Comparison of ENCODE assay signal across 8 cellular contexts in genomic region chr7:129829677-129830631, GRCh38.
DNase-seq lines count a peak whose midpoint lies in the region; ATAC-seq and TF ChIP-seq lines count a peak whose summit lies in the region.

No MANE protein-coding gene starts in this region.

- H3K9ac ChIP-seq in endodermal cell (ENCODE audit: extremely low read depth, low read length, poor library complexity, severe bottlenecking) (peak overlapping the region; percentile 65), mesendoderm (ENCODE audit: low read length) (peak overlapping the region; percentile 64)

- ATAC-seq in HG02610 (IDR thresholded peaks at IDR 0.05; ENCODE audit: unreplicated experiment) (peak; percentile 36), GM21528 (IDR thresholded peaks at IDR 0.05; ENCODE audit: low FRiP score, unreplicated experiment) (no peak)
- ATAC-seq in activated CD8-positive, alpha-beta T cell treated with anti-CD3 and anti-CD28 coated beads, Interleukin-2, amount 10 ng/mL, durations not matched to agents 7 days and 5 days, result no peak

- CTCF ChIA-PET in activated CD8-positive, alpha-beta T cell treated with anti-CD3 and anti-CD28 coated beads, Interleukin-2, amount 10 ng/mL, durations not matched to agents 7 days and 5 days (lab: Charles Lee), result interaction anchor here (0.6 to 3.7 kb wide), 38 partner anchors 8 to 529 kb away, joined by 3 to 61 read pairs (median 4); no protein-coding TSS in a partner anchor

- H3K4me3 ChIP-seq in BE2C (ENCODE audit: low read depth, low read length) (peak overlapping the region; percentile 19), endodermal cell (ENCODE audit: low read length) (peak overlapping the region; percentile 39), mesendoderm (ENCODE audit: low read length) (no peak overlapping the region)

- H3K4ac ChIP-seq in mesendoderm (ENCODE audit: low read depth, low read length), result no peak overlapping the region

- H2BK120ac ChIP-seq in mesendoderm (ENCODE audit: low read depth, low read length), result no peak overlapping the region

- H3K27ac Mint-ChIP-seq in activated CD8-positive, alpha-beta T cell treated with anti-CD3 and anti-CD28 coated beads, Interleukin-2, amount 10 ng/mL, durations not matched to agents 7 days and 5 days, result no peak overlapping the region
- H3K27ac Mint-ChIP-seq in endodermal cell, result peak overlapping the region; percentile 92

- H3K27ac ChIP-seq in endodermal cell (ENCODE audit: low read depth, low read length), result peak overlapping the region; percentile 84
- H3K27ac ChIP-seq in mesendoderm (ENCODE audit: low read depth, low read length), result no peak overlapping the region

- peak overlapping the region; percentile 21 for H3K18ac ChIP-seq in mesendoderm (ENCODE audit: low read length)

- peak overlapping the region; percentile 39 for H3K4me3 Mint-ChIP-seq in activated CD8-positive, alpha-beta T cell treated with anti-CD3 and anti-CD28 coated beads, Interleukin-2, amount 10 ng/mL, durations not matched to agents 7 days and 5 days
- peak overlapping the region; percentile 26 for H3K4me3 Mint-ChIP-seq in endodermal cell

- peak overlapping the region; percentile 63 for H3K4me2 ChIP-seq in mesendoderm (ENCODE audit: low read length)

- no peak overlapping the region for H4K8ac ChIP-seq in mesendoderm (ENCODE audit: low read depth, low read length)

- peak overlapping the region; percentile 59 for H4K5ac ChIP-seq in mesendoderm (ENCODE audit: low read length)

- 23 to 28% methylated on average over 20 to 22 of the region's 22 CpGs for WGBS in endodermal cell (ENCODE audit: insufficient coverage in 1 of 2, insufficient read length in 1 of 2), 2 experiments
- WGBS in mesendoderm (ENCODE audit: extremely low coverage, insufficient coverage, low lambda C conversion rate), result no CpG with 5 or more reads among the region's 22 CpGs

- H3K4me1 Mint-ChIP-seq in activated CD8-positive, alpha-beta T cell treated with anti-CD3 and anti-CD28 coated beads, Interleukin-2, amount 10 ng/mL, durations not matched to agents 7 days and 5 days (ENCODE audit: low read depth), result peaks cover 18% of the 10 kb centered on the region
- H3K4me1 Mint-ChIP-seq in endodermal cell, result peaks cover 26% of the 10 kb centered on the region

- peaks cover 7% of the 10 kb centered on the region for H3K36me3 Mint-ChIP-seq in activated CD8-positive, alpha-beta T cell treated with anti-CD3 and anti-CD28 coated beads, Interleukin-2, amount 10 ng/mL, durations not matched to agents 7 days and 5 days (ENCODE audit: low read depth)
- H3K36me3 Mint-ChIP-seq in endodermal cell (ENCODE audit: low read depth), result peaks cover 34% of the 10 kb centered on the region

- H3K23ac ChIP-seq in mesendoderm (ENCODE audit: low read length), result peak overlapping the region; percentile 55

- H3K9me3 Mint-ChIP-seq in activated CD8-positive, alpha-beta T cell treated with anti-CD3 and anti-CD28 coated beads, Interleukin-2, amount 10 ng/mL, durations not matched to agents 7 days and 5 days (ENCODE audit: insufficient read depth), result no peaks in the 10 kb centered on the region
- no peaks in the 10 kb centered on the region for H3K9me3 Mint-ChIP-seq in endodermal cell

- no peaks in the 10 kb centered on the region for H3K9me3 ChIP-seq in BE2C
- no peaks in the 10 kb centered on the region for H3K9me3 ChIP-seq in endodermal cell (ENCODE audit: control insufficient read depth, low read length)

- POLR2A ChIA-PET in activated CD8-positive, alpha-beta T cell treated with anti-CD3 and anti-CD28 coated beads, Interleukin-2, amount 10 ng/mL, durations not matched to agents 7 days and 5 days (lab: Charles Lee), result interaction anchor here (0.6 to 2.1 kb wide), 2 partner anchors 122 to 209 kb away, joined by 3 to 6 read pairs; no protein-coding TSS in a partner anchor

- no peaks in the 10 kb centered on the region for H3K27me3 ChIP-seq in BE2C
- H3K27me3 ChIP-seq in endodermal cell (ENCODE audit: control insufficient read depth, insufficient read depth, low read length, poor library complexity, severe bottlenecking), result no peaks in the 10 kb centered on the region
- H3K27me3 ChIP-seq in mesendoderm (ENCODE audit: insufficient read depth, low read length, poor library complexity), result no peaks in the 10 kb centered on the region

- H2AK5ac ChIP-seq in mesendoderm (ENCODE audit: low read length), result no peak overlapping the region

- no peaks in the 10 kb centered on the region for H3K27me3 Mint-ChIP-seq in activated CD8-positive, alpha-beta T cell treated with anti-CD3 and anti-CD28 coated beads, Interleukin-2, amount 10 ng/mL, durations not matched to agents 7 days and 5 days (ENCODE audit: low read depth)
- H3K27me3 Mint-ChIP-seq in endodermal cell (ENCODE audit: insufficient read depth), result peaks cover 33% of the 10 kb centered on the region

- H3K56ac ChIP-seq in mesendoderm (ENCODE audit: low read length), result peak overlapping the region; percentile 87

- TF ChIP-seq CTCF in BE2C (IDR thresholded peaks at IDR 0.05; ENCODE audit: low read depth, low read length) (peak; percentile 89), endodermal cell (conservative IDR thresholded peaks at IDR 0.05) (peak; percentile 93)

- H3K4me1 ChIP-seq in BE2C, result no peaks in the 10 kb centered on the region
- peaks cover 16% of the 10 kb centered on the region for H3K4me1 ChIP-seq in endodermal cell (ENCODE audit: control insufficient read depth, insufficient read depth, low read length)
- H3K4me1 ChIP-seq in mesendoderm (ENCODE audit: control insufficient read depth, low read depth, low read length), result peaks cover 3% of the 10 kb centered on the region

- H3K79me2 ChIP-seq in mesendoderm (ENCODE audit: control insufficient read depth, insufficient read depth, low read length), result no peaks in the 10 kb centered on the region

- H3K36me3 ChIP-seq in BE2C (no peaks in the 10 kb centered on the region), endodermal cell (ENCODE audit: control insufficient read depth, insufficient read depth, low read length) (peaks cover 22% of the 10 kb centered on the region), mesendoderm (ENCODE audit: control insufficient read depth, insufficient read depth, low read length) (no peaks in the 10 kb centered on the region)

- no peak overlapping the region for H2BK15ac ChIP-seq in mesendoderm (replicated peaks; ENCODE audit: low read depth)

- peak; percentile 74 for DNase-seq in BE2C
- DNase-seq in NCI-H748 (lab: John Stamatoyannopoulos, UW; ENCODE audit: unreplicated experiment), result peak; percentile 86
- peak; percentile 77 for DNase-seq in activated CD8-positive, alpha-beta T cell treated with anti-CD3 and anti-CD28 coated beads, Interleukin-2, amount 10 ng/mL, durations not matched to agents 7 days and 5 days
- peak; percentile 89 for DNase-seq in endodermal cell
- DNase-seq in mesendoderm, result peak; percentile 93
- DNase-seq in stimulated activated CD8-positive, alpha-beta memory T cell treated with anti-CD3 and anti-CD28 coated beads, Interleukin-15, amount 100 ng/mL, for 48 hours (ENCODE audit: low read depth in 2 of 2), result peak; percentile 21 to 26

- H2BK5ac ChIP-seq in mesendoderm (ENCODE audit: low read length), result no peak overlapping the region

- no peaks in the 10 kb centered on the region for H3K79me1 ChIP-seq in mesendoderm (ENCODE audit: low read length)

Comparison
In these comparisons a context has a peak if more than half of its experiments do, and no peak if none do; other contexts are left out.
1. DNase-seq: peak in every context shown above with its lines; median percentile 93 in mesendoderm; 89 in endodermal cell; 86 in NCI-H748; 77 in activated CD8-positive, alpha-beta T cell treated with anti-CD3 and anti-CD28 coated beads, Interleukin-2, amount 10 ng/mL, durations not matched to agents 7 days and 5 days; 74 in BE2C; 24 in stimulated activated CD8-positive, alpha-beta memory T cell treated with anti-CD3 and anti-CD28 coated beads, Interleukin-15, amount 100 ng/mL, for 48 hours.